19 cellular contexts compared by ENCODE assay signal in genomic region chr3:101954946-101955345, GRCh38.
"Had no signal": no experiment of that assay in that cellular context is flagged by ENCODE, and none has a peak within 500 bp of the region (broad histone marks: within the 10 kb centered on the region; RNA-seq: fewer than 3 reads in every experiment).

No MANE protein-coding gene starts in this region.

- H3K27ac Mint-ChIP-seq: effector memory CD8-positive, alpha-beta T cell; natural killer cell treated with Interleukin-12 subunit alpha and Interleukin-12 subunit beta and Interleukin-15 and Interleukin-18, amount 100 ng/mL, for 72 hours; stimulated activated naive CD8-positive, alpha-beta T cell treated with anti-CD3 and anti-CD28 coated beads, Interleukin-15, amount 100 ng/mL, for 72 hours; T-helper 1 cell treated with Interleukin-12 subunit alpha and Interleukin-12 subunit beta and Interleukin-4 antibody, amounts not matched to agents 30 μg/mL and 1 μg/mL, for 36 hours had no signal

- H3K4me1 ChIP-seq: adrenal gland, breast epithelium, right atrium auricular region had no signal

- H3K4me3 ChIP-seq: adrenal gland, breast epithelium, lower lobe of right lung, right atrium auricular region, suprapubic skin, transverse colon had no signal

- H3K9me3 ChIP-seq: adrenal gland, breast epithelium, lower lobe of right lung, suprapubic skin, transverse colon had no signal

- H3K27me3 ChIP-seq: adrenal gland, breast epithelium, right atrium auricular region, suprapubic skin, transverse colon had no signal

- H3K9me3 Mint-ChIP-seq: effector memory CD8-positive, alpha-beta T cell; natural killer cell treated with Interleukin-12 subunit alpha and Interleukin-12 subunit beta and Interleukin-15 and Interleukin-18, amount 100 ng/mL, for 72 hours; stimulated activated naive CD8-positive, alpha-beta T cell treated with anti-CD3 and anti-CD28 coated beads, Interleukin-15, amount 100 ng/mL, for 72 hours; T-helper 1 cell treated with Interleukin-12 subunit alpha and Interleukin-12 subunit beta and Interleukin-4 antibody, amounts not matched to agents 30 μg/mL and 1 μg/mL, for 36 hours had no signal

- ATAC-seq: effector memory CD8-positive, alpha-beta T cell; left colon; lower lobe of right lung; natural killer cell treated with Interleukin-12 subunit alpha and Interleukin-12 subunit beta and Interleukin-15 and Interleukin-18, amount 100 ng/mL, for 72 hours; stimulated activated naive CD8-positive, alpha-beta T cell treated with anti-CD3 and anti-CD28 coated beads, Interleukin-15, amount 100 ng/mL, for 72 hours had no signal

- H3K27me3 Mint-ChIP-seq: stimulated activated naive CD8-positive, alpha-beta T cell treated with anti-CD3 and anti-CD28 coated beads, Interleukin-15, amount 100 ng/mL, for 72 hours had no signal

- H3K4me3 Mint-ChIP-seq: effector memory CD8-positive, alpha-beta T cell; natural killer cell treated with Interleukin-12 subunit alpha and Interleukin-12 subunit beta and Interleukin-15 and Interleukin-18, amount 100 ng/mL, for 72 hours; stimulated activated naive CD8-positive, alpha-beta T cell treated with anti-CD3 and anti-CD28 coated beads, Interleukin-15, amount 100 ng/mL, for 72 hours; T-helper 1 cell treated with Interleukin-12 subunit alpha and Interleukin-12 subunit beta and Interleukin-4 antibody, amounts not matched to agents 30 μg/mL and 1 μg/mL, for 36 hours had no signal

- H3K27ac ChIP-seq: adrenal gland, breast epithelium, lower lobe of right lung, right atrium auricular region, suprapubic skin, transverse colon, WERI-Rb-1 had no signal

- H3K36me3 Mint-ChIP-seq: natural killer cell treated with Interleukin-12 subunit alpha and Interleukin-12 subunit beta and Interleukin-15 and Interleukin-18, amount 100 ng/mL, for 72 hours had no signal

- H3K36me3 ChIP-seq: adrenal gland, breast epithelium, lower lobe of right lung, right atrium auricular region, suprapubic skin, transverse colon, WERI-Rb-1 had no signal

- DNase-seq: activated CD4-positive, alpha-beta T cell treated with anti-CD3 and anti-CD28 coated beads for 1 hour; activated CD8-positive, alpha-beta memory T cell treated with anti-CD3 and anti-CD28 coated beads for 24 hours; activated CD8-positive, alpha-beta memory T cell treated with anti-CD3 and anti-CD28 coated beads, Interleukin-2, amount 50 U/mL, for 48 hours; activated effector memory CD4-positive, alpha-beta T cell treated with anti-CD3 and anti-CD28 coated beads, Interleukin-2, amount 50 U/mL, for 16 hours; activated naive CD4-positive, alpha-beta T cell treated with anti-CD3 and anti-CD28 coated beads, Interleukin-2, amount 50 U/mL, for 16 hours; activated T-cell treated with anti-CD3 and anti-CD28 coated beads, Interleukin-2, amount 50 U/mL, for 48 hours; adrenal gland; effector memory CD8-positive, alpha-beta T cell; foreskin fibroblast; left colon; lower lobe of right lung; stimulated activated naive CD8-positive, alpha-beta T cell treated with anti-CD3 and anti-CD28 coated beads, Interleukin-15, amount 100 ng/mL, for 72 hours; transverse colon; WERI-Rb-1 had no signal
